Comparison of ENCODE assay signal across 12 cellular contexts in the genomic region with DNA sequence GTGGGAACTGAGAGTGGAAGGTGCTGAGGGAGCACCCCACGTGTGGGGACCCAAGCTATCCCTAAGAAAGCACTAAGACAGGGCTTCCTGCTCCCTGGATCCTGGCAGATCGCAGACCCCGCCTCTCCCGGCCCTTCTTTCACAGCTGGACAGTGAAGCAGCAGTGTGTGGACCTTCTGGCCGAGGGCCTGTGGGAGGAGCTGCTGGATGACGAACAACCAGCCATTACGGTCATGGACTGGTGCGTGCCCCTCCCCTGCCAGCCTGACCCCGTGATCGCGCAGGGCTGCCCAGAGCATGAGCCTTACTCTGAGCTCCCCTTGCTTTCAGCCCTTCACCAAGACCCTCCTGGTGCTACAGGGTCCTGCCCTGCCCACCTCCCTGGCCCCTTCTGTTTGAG. TPM values are rescaled to one million over a fixed set of nuclear protein-coding genes. Genes with fewer than 3 reads are reported as not detected.
DNase-seq lines count a peak whose midpoint lies in the region; ATAC-seq and TF ChIP-seq lines count a peak whose summit lies in the region.
"Had no signal": no experiment of that assay in that cellular context is flagged by ENCODE, and none has a peak within 500 bp of the region (broad histone marks: within the 10 kb centered on the region; RNA-seq: fewer than 3 reads in every experiment).

No MANE protein-coding gene starts in this region.

- H3K4me3 ChIP-seq in fibroblast of villous mesenchyme (ENCODE audit: low read depth, low read length): no peak overlapping the region
- H3K4me3 ChIP-seq: heart right ventricle had no signal

- DNase-seq in EH (ENCODE audit: low read depth) (peak; percentile 68), SHP77 (lab: John Stamatoyannopoulos, UW) (peak; percentile 35 to 75), fibroblast of villous mesenchyme (ENCODE audit: low read depth) (peak; percentile 79), omental fat pad (ENCODE audit: low spot score) (no peak), NK-92 (lab: John Stamatoyannopoulos, UW; ENCODE audit: unreplicated experiment) (no peak), CD14-positive monocyte (ENCODE audit: low spot score) (no peak)
- no peak for DNase-seq in effector memory CD8-positive, alpha-beta T cell
- DNase-seq: activated naive CD4-positive, alpha-beta T cell treated with anti-CD3 and anti-CD28 coated beads, Interleukin-2, amount 50 U/mL, for 16 hours; heart right ventricle; NCI-H1436 had no signal

- H3K4me1 Mint-ChIP-seq in effector memory CD8-positive, alpha-beta T cell (ENCODE audit: low read depth in 2 of 2): peaks cover 10 to 22% of the 10 kb centered on the region in 2 donors
- H3K4me1 Mint-ChIP-seq in CD14-positive monocyte: peaks cover 3% of the 10 kb centered on the region

- intact Hi-C loops in CD14-positive monocyte (cut with micrococcal nuclease): no loop called here

- no peak for TF ChIP-seq CTCF in fibroblast of villous mesenchyme (IDR thresholded peaks at IDR 0.05; ENCODE audit: insufficient read depth, low read depth, low read length)
- TF ChIP-seq CTCF in omental fat pad (IDR thresholded peaks at IDR 0.05): no peak
- no peak for TF ChIP-seq CTCF in CD14-positive monocyte (IDR thresholded peaks at IDR 0.05)

- H3K27ac Mint-ChIP-seq in effector memory CD8-positive, alpha-beta T cell: no peak overlapping the region
- no peak overlapping the region for H3K27ac Mint-ChIP-seq in CD14-positive monocyte
- H3K27ac Mint-ChIP-seq: stimulated activated naive CD8-positive, alpha-beta T cell treated with anti-CD3 and anti-CD28 coated beads, Interleukin-15, Interleukin-2, amounts not matched to agents 100 ng/mL and 50 ng/mL, for 24 hours had no signal

- peak; percentile 85 for ATAC-seq in omental fat pad (ENCODE audit: low FRiP score)
- ATAC-seq in HG02970 (IDR thresholded peaks at IDR 0.05; ENCODE audit: low FRiP score, unreplicated experiment): no peak
- ATAC-seq in effector memory CD8-positive, alpha-beta T cell (replicated peaks): no peak

- H3K27me3 Mint-ChIP-seq in effector memory CD8-positive, alpha-beta T cell: peaks cover 66 to 98% of the 10 kb centered on the region in 2 donors
- peaks cover 57 to 89% (median 68%) of the 10 kb centered on the region in 3 donors for H3K27me3 Mint-ChIP-seq in CD14-positive monocyte (ENCODE audit: low read depth in 3 of 3)

- H3K4me3 Mint-ChIP-seq in effector memory CD8-positive, alpha-beta T cell: no peak overlapping the region
- H3K4me3 Mint-ChIP-seq in CD14-positive monocyte: no peak overlapping the region
- H3K4me3 Mint-ChIP-seq: stimulated activated naive CD8-positive, alpha-beta T cell treated with anti-CD3 and anti-CD28 coated beads, Interleukin-15, Interleukin-2, amounts not matched to agents 100 ng/mL and 50 ng/mL, for 24 hours had no signal

- no peaks in the 10 kb centered on the region for H3K9me3 Mint-ChIP-seq in effector memory CD8-positive, alpha-beta T cell
- H3K9me3 Mint-ChIP-seq in CD14-positive monocyte: peaks cover 0 to 9% (median 2%) of the 10 kb centered on the region in 7 donors
- H3K9me3 Mint-ChIP-seq: stimulated activated naive CD8-positive, alpha-beta T cell treated with anti-CD3 and anti-CD28 coated beads, Interleukin-15, Interleukin-2, amounts not matched to agents 100 ng/mL and 50 ng/mL, for 24 hours had no signal

- H3K36me3 Mint-ChIP-seq in effector memory CD8-positive, alpha-beta T cell (ENCODE audit: insufficient read depth): peaks cover 2% of the 10 kb centered on the region
- H3K36me3 Mint-ChIP-seq in CD14-positive monocyte: peaks cover 0 to 2% of the 10 kb centered on the region in 2 donors

RNA-seq across cellular contexts. Expression of a gene that starts 2.3 kb away (rescaled TPM):
- total RNA-seq in fibroblast of villous mesenchyme: not detected in 2 replicates
- under 1 TPM in 1 of 4 donors, not detected in 3; 0.46 TPM for total RNA-seq in omental fat pad
- polyA plus RNA-seq in CD14-positive monocyte: not detected
- total RNA-seq: heart right ventricle had no signal

RNA-seq across cellular contexts. Expression of a gene that starts 5.0 kb away (rescaled TPM):
- total RNA-seq in fibroblast of villous mesenchyme (not detected in 2 replicates), omental fat pad (not detected)
- not detected for polyA plus RNA-seq in CD14-positive monocyte
- polyA plus RNA-seq: heart right ventricle had no signal

RNA-seq across cellular contexts. Expression of a gene that starts 45.8 kb away (rescaled TPM):
- total RNA-seq in fibroblast of villous mesenchyme (not detected in 2 replicates), omental fat pad (not detected)
- polyA plus RNA-seq in CD14-positive monocyte: not detected
- total RNA-seq: heart right ventricle had no signal
- polyA plus RNA-seq: heart right ventricle had no signal

RNA-seq across cellular contexts. Expression of a gene that starts 49.6 kb away (rescaled TPM):
- total RNA-seq in fibroblast of villous mesenchyme (not detected in 2 replicates), omental fat pad (not detected)
- polyA plus RNA-seq in CD14-positive monocyte: not detected
- total RNA-seq: heart right ventricle had no signal
- polyA plus RNA-seq: heart right ventricle had no signal

Comparison
In these comparisons a context has a peak if more than half of its experiments do, and no peak if none do; other contexts are left out.
1. DNase-seq: peak in EH (single experiment), SHP77 (2 of 2) and fibroblast of villous mesenchyme (single experiment); none in omental fat pad (single experiment), NK-92 (single experiment), effector memory CD8-positive, alpha-beta T cell (0 of 3) and CD14-positive monocyte (single experiment).